Comparison of ENCODE assay signal across 1 cellular context in genomic region chr2:226781471-226781870, GRCh38.
TF ChIP-seq lines count a peak whose summit lies in the region.

No MANE protein-coding gene starts in this region.

TF ChIP-seq in H1, 55 proteins besides CTCF, POLR2A, EP300 and RAD21:
- no peak for TF ChIP-seq RNF2 (IDR thresholded peaks at IDR 0.05; ENCODE audit: borderline replicate concordance, low read depth, low read length, missing control alignments, poor library complexity, severe bottlenecking)
- TF ChIP-seq RBBP5 (IDR thresholded peaks at IDR 0.05; ENCODE audit: borderline replicate concordance, low read depth, low read length) = no peak
- TF ChIP-seq CHD2 (IDR thresholded peaks at IDR 0.05; ENCODE audit: low read length) = no peak
- no peak for TF ChIP-seq POU5F1 (IDR thresholded peaks at IDR 0.05; ENCODE audit: low read depth, low read length)
- no peak for TF ChIP-seq TAF1 (IDR thresholded peaks at IDR 0.05; ENCODE audit: low read depth, low read length)
- no peak for TF ChIP-seq SP1 (IDR thresholded peaks at IDR 0.05; ENCODE audit: low read depth, low read length)
- no peak for TF ChIP-seq EGR1 (IDR thresholded peaks at IDR 0.05; ENCODE audit: borderline replicate concordance, low read depth, low read length)
- TF ChIP-seq GABPA (IDR thresholded peaks at IDR 0.05; ENCODE audit: borderline replicate concordance, insufficient read depth, low read length) = no peak
